ENCODE assay signal across 27 cellular contexts in genomic region chr9:125812403-125812802, GRCh38.
"Had no signal": no experiment of that assay in that cellular context is flagged by ENCODE, and none has a peak within 500 bp of the region (broad histone marks: within the 10 kb centered on the region; RNA-seq: fewer than 3 reads in every experiment).

No MANE protein-coding gene starts in this region.

- DNase-seq: activated CD4-positive, alpha-beta T cell treated with anti-CD3 and anti-CD28 coated beads for 36 hours; activated CD4-positive, alpha-beta T cell treated with anti-CD3 and anti-CD28 coated beads, Interleukin-2, amount 50 U/mL, for 48 hours; activated CD8-positive, alpha-beta memory T cell treated with anti-CD3 and anti-CD28 coated beads, Interleukin-2, amount 50 U/mL, for 48 hours; activated naive CD4-positive, alpha-beta T cell; activated T-cell treated with anti-CD3 and anti-CD28 coated beads, Interleukin-2, amount 50 U/mL, for 4 hours; adrenal gland; brain microvascular endothelial cell; caudate nucleus; dermis blood vessel endothelial cell; effector CD8-positive, alpha-beta T cell; foreskin melanocyte; glutamatergic neuron; hypothalamus; left ventricle myocardium inferior; mammary epithelial cell; midbrain; natural killer cell; retina; sigmoid colon; stimulated activated CD4-positive, alpha-beta T cell treated with anti-CD3 and anti-CD28 coated beads, Interleukin-4, amount 100 ng/mL, for 1 hour; stimulated activated naive CD8-positive, alpha-beta T cell treated with anti-CD3 and anti-CD28 coated beads, Interleukin-15, Interleukin-2, amounts not matched to agents 100 U/mL and 50 U/mL, for 24 hours; T-helper 9 cell; thyroid gland; upper lobe of right lung had no signal

- H3K4me2 ChIP-seq: smooth muscle cell had no signal

- H3K27ac ChIP-seq: adrenal gland, ascending aorta, brain microvascular endothelial cell, left ventricle myocardium inferior, sigmoid colon, thyroid gland, upper lobe of right lung had no signal

- H3K4me3 ChIP-seq: adrenal gland, ascending aorta, left ventricle myocardium inferior, sigmoid colon, smooth muscle cell, thyroid gland, upper lobe of right lung had no signal

- ATAC-seq: activated CD4-positive, alpha-beta T cell treated with anti-CD3 and anti-CD28 coated beads for 36 hours; activated T-cell treated with anti-CD3 and anti-CD28 coated beads, Interleukin-2, amount 50 U/mL, for 4 hours; natural killer cell; stimulated activated naive CD8-positive, alpha-beta T cell treated with anti-CD3 and anti-CD28 coated beads, Interleukin-15, Interleukin-2, amounts not matched to agents 100 U/mL and 50 U/mL, for 24 hours; upper lobe of right lung; WTC11 had no signal

- H3K9me3 ChIP-seq: adrenal gland, ascending aorta, left ventricle myocardium inferior, sigmoid colon, thyroid gland, upper lobe of right lung had no signal

- H3K4me1 ChIP-seq: adrenal gland, ascending aorta, left ventricle myocardium inferior, upper lobe of right lung had no signal

- H3K27me3 ChIP-seq: adrenal gland, ascending aorta, brain microvascular endothelial cell, sigmoid colon, thyroid gland, upper lobe of right lung had no signal

- H3K36me3 ChIP-seq: adrenal gland, ascending aorta, brain microvascular endothelial cell, left ventricle myocardium inferior, sigmoid colon, thyroid gland, upper lobe of right lung had no signal
